Comparison of ENCODE assay signal across 41 cellular contexts in genomic region chr5:17614872-17615605, GRCh38. TPM values are rescaled to one million over a fixed set of nuclear protein-coding genes. Genes with fewer than 3 reads are reported as not detected.
"Had no signal": no experiment of that assay in that cellular context is flagged by ENCODE, and none has a peak within 500 bp of the region (broad histone marks: within the 10 kb centered on the region; RNA-seq: fewer than 3 reads in every experiment).

No MANE protein-coding gene starts in this region.

- H3K9me3 Mint-ChIP-seq: activated B cell treated with CpG ODN at 0.5 μM for 24 hours; activated CD4-positive, alpha-beta T cell treated with anti-CD3 and anti-CD28 coated beads, Interleukin-2, amount 10 ng/mL, durations not matched to agents 24 days and 14 days; activated naive CD4-positive, alpha-beta T cell treated with anti-CD3 and anti-CD28 coated beads, Interleukin-2, amount 50 U/mL, for 24 hours; activated naive CD8-positive, alpha-beta T cell treated with anti-CD3 and anti-CD28 coated beads, Interleukin-2, amount 50 U/mL, for 24 hours had no signal

- H3K9me3 ChIP-seq: body of pancreas, breast epithelium had no signal

- DNase-seq: activated B cell treated with CpG ODN at 0.5 μM for 24 hours; activated CD4-positive, alpha-beta memory T cell treated with anti-CD3 and anti-CD28 coated beads for 36 hours; activated CD4-positive, alpha-beta T cell treated with anti-CD3 and anti-CD28 coated beads for 4 hours; activated CD4-positive, alpha-beta T cell treated with anti-CD3 and anti-CD28 coated beads, Interleukin-2, amount 10 ng/mL, durations not matched to agents 24 days and 14 days; activated CD4-positive, alpha-beta T cell treated with anti-CD3 and anti-CD28 coated beads, Interleukin-2, amount 50 U/mL, for 1 hour; activated CD4-positive, alpha-beta T cell treated with anti-CD3 and anti-CD28 coated beads, Interleukin-2, amount 50 U/mL, for 4 hours; activated CD4-positive, CD25-positive, alpha-beta regulatory T cell treated with anti-CD3 and anti-CD28 coated beads, Interleukin-2, amount 50 U/mL, for 72 hours; activated CD8-positive, alpha-beta memory T cell treated with anti-CD3 and anti-CD28 coated beads, Interleukin-2, amount 50 U/mL, for 4 hours; activated CD8-positive, alpha-beta T cell treated with anti-CD3 and anti-CD28 coated beads for 36 hours; activated effector memory CD4-positive, alpha-beta T cell treated with Interleukin-2 at 50 U/mL for 16 hours; activated gamma-delta T cell; activated naive CD4-positive, alpha-beta T cell treated with anti-CD3 and anti-CD28 coated beads, Interleukin-2, amount 10 ng/mL, durations not matched to agents 7 days and 5 days; activated naive CD4-positive, alpha-beta T cell treated with Interleukin-2 at 50 U/mL for 16 hours; activated naive CD8-positive, alpha-beta T cell treated with anti-CD3 and anti-CD28 coated beads, Interleukin-2, amount 10 ng/mL, durations not matched to agents 7 days and 5 days; activated naive CD8-positive, alpha-beta T cell treated with anti-CD3 and anti-CD28 coated beads, Interleukin-2, amount 50 U/mL, for 24 hours; activated T-cell treated with anti-CD3 and anti-CD28 coated beads for 4 hours; activated T-cell treated with anti-CD3 and anti-CD28 coated beads, Interleukin-2, amount 50 U/mL, for 1 hour; activated T-cell treated with anti-CD3 and anti-CD28 coated beads, Interleukin-2, amount 50 U/mL, for 4 hours; activated T-cell treated with anti-CD3 and anti-CD28 coated beads, Interleukin-2, amount 50 U/mL, for 72 hours; amygdala; anterior cingulate cortex; body of pancreas; brain microvascular endothelial cell; central memory CD4-positive, alpha-beta T cell; T-helper 1 cell; T-helper 2 cell; T-helper 9 cell had no signal

- FAIRE-seq: astrocyte, TTC549 had no signal

- H3K4me1 Mint-ChIP-seq: activated B cell treated with CpG ODN at 0.5 μM for 24 hours; activated CD4-positive, alpha-beta T cell treated with anti-CD3 and anti-CD28 coated beads, Interleukin-2, amount 10 ng/mL, durations not matched to agents 24 days and 14 days; activated naive CD4-positive, alpha-beta T cell treated with anti-CD3 and anti-CD28 coated beads, Interleukin-2, amount 10 ng/mL, durations not matched to agents 7 days and 5 days; activated naive CD4-positive, alpha-beta T cell treated with anti-CD3 and anti-CD28 coated beads, Interleukin-2, amount 50 U/mL, for 24 hours; activated naive CD8-positive, alpha-beta T cell treated with anti-CD3 and anti-CD28 coated beads, Interleukin-2, amount 10 ng/mL, durations not matched to agents 7 days and 5 days; activated naive CD8-positive, alpha-beta T cell treated with anti-CD3 and anti-CD28 coated beads, Interleukin-2, amount 50 U/mL, for 24 hours; activated T-helper 17 cell treated with anti-CD3 and anti-CD28 coated beads, Interleukin-2, amount 50 U/mL, for 72 hours had no signal

- H3K36me3 ChIP-seq: brain microvascular endothelial cell, breast epithelium had no signal

- H3K27me3 ChIP-seq: body of pancreas, brain microvascular endothelial cell, breast epithelium had no signal

- ATAC-seq: activated CD8-positive, alpha-beta T cell treated with anti-CD3 and anti-CD28 coated beads for 36 hours; activated naive CD8-positive, alpha-beta T cell treated with anti-CD3 and anti-CD28 coated beads, Interleukin-2, amount 50 U/mL, for 24 hours; activated T-cell treated with anti-CD3 and anti-CD28 coated beads, Interleukin-2, amount 50 U/mL, for 4 hours; activated T-cell treated with anti-CD3 and anti-CD28 coated beads, Interleukin-2, amount 50 U/mL, for 72 hours; activated T-helper 17 cell treated with anti-CD3 and anti-CD28 coated beads, Interleukin-2, amount 50 U/mL, for 72 hours; body of pancreas had no signal

- H3K4me1 ChIP-seq: body of pancreas, breast epithelium had no signal

- H3K4me3 ChIP-seq: body of pancreas, breast epithelium had no signal

- H3K27ac Mint-ChIP-seq: activated B cell treated with CpG ODN at 0.5 μM for 24 hours; activated CD4-positive, alpha-beta memory T cell treated with anti-CD3 and anti-CD28 coated beads for 36 hours; activated CD4-positive, alpha-beta T cell treated with anti-CD3 and anti-CD28 coated beads, Interleukin-2, amount 10 ng/mL, durations not matched to agents 24 days and 14 days; activated CD8-positive, alpha-beta T cell treated with anti-CD3 and anti-CD28 coated beads for 36 hours; activated naive CD4-positive, alpha-beta T cell treated with anti-CD3 and anti-CD28 coated beads, Interleukin-2, amount 10 ng/mL, durations not matched to agents 7 days and 5 days; activated naive CD4-positive, alpha-beta T cell treated with anti-CD3 and anti-CD28 coated beads, Interleukin-2, amount 50 U/mL, for 24 hours; activated naive CD8-positive, alpha-beta T cell; activated naive CD8-positive, alpha-beta T cell treated with anti-CD3 and anti-CD28 coated beads, Interleukin-2, amount 10 ng/mL, durations not matched to agents 7 days and 5 days; activated naive CD8-positive, alpha-beta T cell treated with anti-CD3 and anti-CD28 coated beads, Interleukin-2, amount 50 U/mL, for 24 hours; activated T-cell treated with anti-CD3 and anti-CD28 coated beads, Interleukin-2, amount 50 U/mL, for 72 hours; activated T-helper 1 cell treated with anti-CD3 and anti-CD28 coated beads, Interleukin-12 subunit alpha, Interleukin-12 subunit beta, Interleukin-2, Interleukin-4 antibody, amounts not matched to agents 30 ng/mL and 10 ng/mL and 1 ng/mL, durations not matched to agents 14 hours and 24 hours and 36 hours; activated T-helper 17 cell treated with anti-CD3 and anti-CD28 coated beads, Interleukin-2, amount 50 U/mL, for 72 hours; T-helper 1 cell treated with Interleukin-12 subunit alpha and Interleukin-12 subunit beta and Interleukin-4 antibody, amounts not matched to agents 30 μg/mL and 1 μg/mL, for 36 hours; T-helper 2 cell treated with Interferon-gamma antibody and Interleukin-4, amounts not matched to agents 5 μg/mL and 100 μg/mL, for 36 hours had no signal

- H3K4me3 Mint-ChIP-seq: activated B cell treated with CpG ODN at 0.5 μM for 24 hours; activated CD4-positive, alpha-beta memory T cell treated with anti-CD3 and anti-CD28 coated beads for 36 hours; activated CD4-positive, alpha-beta T cell treated with anti-CD3 and anti-CD28 coated beads, Interleukin-2, amount 10 ng/mL, durations not matched to agents 24 days and 14 days; activated CD8-positive, alpha-beta T cell treated with anti-CD3 and anti-CD28 coated beads for 36 hours; activated naive CD4-positive, alpha-beta T cell treated with anti-CD3 and anti-CD28 coated beads, Interleukin-2, amount 10 ng/mL, durations not matched to agents 7 days and 5 days; activated naive CD4-positive, alpha-beta T cell treated with anti-CD3 and anti-CD28 coated beads, Interleukin-2, amount 50 U/mL, for 24 hours; activated naive CD8-positive, alpha-beta T cell; activated naive CD8-positive, alpha-beta T cell treated with anti-CD3 and anti-CD28 coated beads, Interleukin-2, amount 10 ng/mL, durations not matched to agents 7 days and 5 days; activated naive CD8-positive, alpha-beta T cell treated with anti-CD3 and anti-CD28 coated beads, Interleukin-2, amount 50 U/mL, for 24 hours; activated T-cell treated with anti-CD3 and anti-CD28 coated beads, Interleukin-2, amount 50 U/mL, for 4 hours; activated T-cell treated with anti-CD3 and anti-CD28 coated beads, Interleukin-2, amount 50 U/mL, for 72 hours; activated T-helper 1 cell treated with anti-CD3 and anti-CD28 coated beads, Interleukin-12 subunit alpha, Interleukin-12 subunit beta, Interleukin-2, Interleukin-4 antibody, amounts not matched to agents 30 ng/mL and 10 ng/mL and 1 ng/mL, durations not matched to agents 14 hours and 24 hours and 36 hours; activated T-helper 17 cell treated with anti-CD3 and anti-CD28 coated beads, Interleukin-2, amount 50 U/mL, for 72 hours; T-helper 1 cell treated with Interleukin-12 subunit alpha and Interleukin-12 subunit beta and Interleukin-4 antibody, amounts not matched to agents 30 μg/mL and 1 μg/mL, for 36 hours; T-helper 2 cell treated with Interferon-gamma antibody and Interleukin-4, amounts not matched to agents 5 μg/mL and 100 μg/mL, for 36 hours had no signal

- H3K27me3 Mint-ChIP-seq: activated B cell treated with CpG ODN at 0.5 μM for 24 hours; activated CD4-positive, alpha-beta memory T cell treated with anti-CD3 and anti-CD28 coated beads for 36 hours; activated CD4-positive, alpha-beta T cell treated with anti-CD3 and anti-CD28 coated beads, Interleukin-2, amount 10 ng/mL, durations not matched to agents 24 days and 14 days; activated CD8-positive, alpha-beta T cell treated with anti-CD3 and anti-CD28 coated beads for 36 hours; activated naive CD4-positive, alpha-beta T cell treated with anti-CD3 and anti-CD28 coated beads, Interleukin-2, amount 10 ng/mL, durations not matched to agents 7 days and 5 days; activated naive CD4-positive, alpha-beta T cell treated with anti-CD3 and anti-CD28 coated beads, Interleukin-2, amount 50 U/mL, for 24 hours; activated naive CD8-positive, alpha-beta T cell; activated naive CD8-positive, alpha-beta T cell treated with anti-CD3 and anti-CD28 coated beads, Interleukin-2, amount 10 ng/mL, durations not matched to agents 7 days and 5 days; activated naive CD8-positive, alpha-beta T cell treated with anti-CD3 and anti-CD28 coated beads, Interleukin-2, amount 50 U/mL, for 24 hours; activated T-helper 17 cell treated with anti-CD3 and anti-CD28 coated beads, Interleukin-2, amount 50 U/mL, for 72 hours had no signal

- H3K27ac ChIP-seq: body of pancreas, brain microvascular endothelial cell, breast epithelium, VCaP had no signal

- H3K36me3 Mint-ChIP-seq: activated CD4-positive, alpha-beta memory T cell treated with anti-CD3 and anti-CD28 coated beads for 36 hours; activated naive CD4-positive, alpha-beta T cell treated with anti-CD3 and anti-CD28 coated beads, Interleukin-2, amount 10 ng/mL, durations not matched to agents 7 days and 5 days; activated naive CD4-positive, alpha-beta T cell treated with anti-CD3 and anti-CD28 coated beads, Interleukin-2, amount 50 U/mL, for 24 hours; activated naive CD8-positive, alpha-beta T cell; activated naive CD8-positive, alpha-beta T cell treated with anti-CD3 and anti-CD28 coated beads, Interleukin-2, amount 10 ng/mL, durations not matched to agents 7 days and 5 days had no signal

RNA-seq across cellular contexts. Expression of gene TAF11L12, which starts 4.8 kb away (rescaled TPM):
- total RNA-seq: activated B cell treated with CpG ODN at 0.5 μM for 24 hours; activated CD4-positive, alpha-beta memory T cell treated with anti-CD3 and anti-CD28 coated beads for 36 hours; activated CD4-positive, alpha-beta T cell treated with anti-CD3 and anti-CD28 coated beads, Interleukin-2, amount 10 ng/mL, durations not matched to agents 24 days and 14 days; activated CD8-positive, alpha-beta memory T cell treated with anti-CD3 and anti-CD28 coated beads for 36 hours; activated CD8-positive, alpha-beta T cell treated with anti-CD3 and anti-CD28 coated beads for 36 hours; activated naive CD8-positive, alpha-beta T cell treated with anti-CD3 and anti-CD28 coated beads, Interleukin-2, amount 10 ng/mL, durations not matched to agents 7 days and 5 days; activated T-cell treated with anti-CD3 and anti-CD28 coated beads, Interleukin-2, amount 50 U/mL, for 4 hours; activated T-cell treated with anti-CD3 and anti-CD28 coated beads, Interleukin-2, amount 50 U/mL, for 72 hours; activated T-helper 1 cell treated with anti-CD3 and anti-CD28 coated beads, Interleukin-12 subunit alpha, Interleukin-12 subunit beta, Interleukin-2, Interleukin-4 antibody, amounts not matched to agents 30 ng/mL and 10 ng/mL and 1 ng/mL, durations not matched to agents 14 hours and 24 hours and 36 hours; activated T-helper 17 cell treated with anti-CD3 and anti-CD28 coated beads, Interleukin-2, amount 50 U/mL, for 72 hours; body of pancreas; breast epithelium; cardiac septum; cerebellum had no signal
- polyA plus RNA-seq: adipose tissue had no signal

RNA-seq across cellular contexts. Expression of gene TAF11L11, which starts 11.1 kb away (rescaled TPM):
- total RNA-seq: activated B cell treated with CpG ODN at 0.5 μM for 24 hours; activated CD4-positive, alpha-beta memory T cell treated with anti-CD3 and anti-CD28 coated beads for 36 hours; activated CD4-positive, alpha-beta T cell treated with anti-CD3 and anti-CD28 coated beads, Interleukin-2, amount 10 ng/mL, durations not matched to agents 24 days and 14 days; activated CD8-positive, alpha-beta memory T cell treated with anti-CD3 and anti-CD28 coated beads for 36 hours; activated CD8-positive, alpha-beta T cell treated with anti-CD3 and anti-CD28 coated beads for 36 hours; activated naive CD8-positive, alpha-beta T cell treated with anti-CD3 and anti-CD28 coated beads, Interleukin-2, amount 10 ng/mL, durations not matched to agents 7 days and 5 days; activated T-cell treated with anti-CD3 and anti-CD28 coated beads, Interleukin-2, amount 50 U/mL, for 4 hours; activated T-cell treated with anti-CD3 and anti-CD28 coated beads, Interleukin-2, amount 50 U/mL, for 72 hours; activated T-helper 1 cell treated with anti-CD3 and anti-CD28 coated beads, Interleukin-12 subunit alpha, Interleukin-12 subunit beta, Interleukin-2, Interleukin-4 antibody, amounts not matched to agents 30 ng/mL and 10 ng/mL and 1 ng/mL, durations not matched to agents 14 hours and 24 hours and 36 hours; activated T-helper 17 cell treated with anti-CD3 and anti-CD28 coated beads, Interleukin-2, amount 50 U/mL, for 72 hours; body of pancreas; breast epithelium; cardiac septum; cerebellum had no signal
- polyA plus RNA-seq: adipose tissue had no signal

RNA-seq across cellular contexts. Expression of gene TAF11L13, which starts 16.8 kb away (rescaled TPM):
- total RNA-seq: activated B cell treated with CpG ODN at 0.5 μM for 24 hours; activated CD4-positive, alpha-beta memory T cell treated with anti-CD3 and anti-CD28 coated beads for 36 hours; activated CD4-positive, alpha-beta T cell treated with anti-CD3 and anti-CD28 coated beads, Interleukin-2, amount 10 ng/mL, durations not matched to agents 24 days and 14 days; activated CD8-positive, alpha-beta memory T cell treated with anti-CD3 and anti-CD28 coated beads for 36 hours; activated CD8-positive, alpha-beta T cell treated with anti-CD3 and anti-CD28 coated beads for 36 hours; activated naive CD8-positive, alpha-beta T cell treated with anti-CD3 and anti-CD28 coated beads, Interleukin-2, amount 10 ng/mL, durations not matched to agents 7 days and 5 days; activated T-cell treated with anti-CD3 and anti-CD28 coated beads, Interleukin-2, amount 50 U/mL, for 4 hours; activated T-cell treated with anti-CD3 and anti-CD28 coated beads, Interleukin-2, amount 50 U/mL, for 72 hours; activated T-helper 1 cell treated with anti-CD3 and anti-CD28 coated beads, Interleukin-12 subunit alpha, Interleukin-12 subunit beta, Interleukin-2, Interleukin-4 antibody, amounts not matched to agents 30 ng/mL and 10 ng/mL and 1 ng/mL, durations not matched to agents 14 hours and 24 hours and 36 hours; activated T-helper 17 cell treated with anti-CD3 and anti-CD28 coated beads, Interleukin-2, amount 50 U/mL, for 72 hours; astrocyte; body of pancreas; breast epithelium; cardiac septum; cerebellum had no signal
- polyA plus RNA-seq: adipose tissue had no signal

RNA-seq across cellular contexts. Expression of gene TAF11L10, which starts 17.4 kb away (rescaled TPM):
- total RNA-seq: activated B cell treated with CpG ODN at 0.5 μM for 24 hours; activated CD4-positive, alpha-beta memory T cell treated with anti-CD3 and anti-CD28 coated beads for 36 hours; activated CD4-positive, alpha-beta T cell treated with anti-CD3 and anti-CD28 coated beads, Interleukin-2, amount 10 ng/mL, durations not matched to agents 24 days and 14 days; activated CD8-positive, alpha-beta memory T cell treated with anti-CD3 and anti-CD28 coated beads for 36 hours; activated CD8-positive, alpha-beta T cell treated with anti-CD3 and anti-CD28 coated beads for 36 hours; activated naive CD8-positive, alpha-beta T cell treated with anti-CD3 and anti-CD28 coated beads, Interleukin-2, amount 10 ng/mL, durations not matched to agents 7 days and 5 days; activated T-cell treated with anti-CD3 and anti-CD28 coated beads, Interleukin-2, amount 50 U/mL, for 4 hours; activated T-cell treated with anti-CD3 and anti-CD28 coated beads, Interleukin-2, amount 50 U/mL, for 72 hours; activated T-helper 1 cell treated with anti-CD3 and anti-CD28 coated beads, Interleukin-12 subunit alpha, Interleukin-12 subunit beta, Interleukin-2, Interleukin-4 antibody, amounts not matched to agents 30 ng/mL and 10 ng/mL and 1 ng/mL, durations not matched to agents 14 hours and 24 hours and 36 hours; activated T-helper 17 cell treated with anti-CD3 and anti-CD28 coated beads, Interleukin-2, amount 50 U/mL, for 72 hours; astrocyte; body of pancreas; breast epithelium; cardiac septum; cerebellum had no signal
- polyA plus RNA-seq: adipose tissue had no signal

RNA-seq across cellular contexts. Expression of gene TAF11L14, which starts 19.2 kb away (rescaled TPM):
- total RNA-seq: activated B cell treated with CpG ODN at 0.5 μM for 24 hours; activated CD4-positive, alpha-beta memory T cell treated with anti-CD3 and anti-CD28 coated beads for 36 hours; activated CD4-positive, alpha-beta T cell treated with anti-CD3 and anti-CD28 coated beads, Interleukin-2, amount 10 ng/mL, durations not matched to agents 24 days and 14 days; activated CD8-positive, alpha-beta memory T cell treated with anti-CD3 and anti-CD28 coated beads for 36 hours; activated CD8-positive, alpha-beta T cell treated with anti-CD3 and anti-CD28 coated beads for 36 hours; activated naive CD8-positive, alpha-beta T cell treated with anti-CD3 and anti-CD28 coated beads, Interleukin-2, amount 10 ng/mL, durations not matched to agents 7 days and 5 days; activated T-cell treated with anti-CD3 and anti-CD28 coated beads, Interleukin-2, amount 50 U/mL, for 4 hours; activated T-cell treated with anti-CD3 and anti-CD28 coated beads, Interleukin-2, amount 50 U/mL, for 72 hours; activated T-helper 1 cell treated with anti-CD3 and anti-CD28 coated beads, Interleukin-12 subunit alpha, Interleukin-12 subunit beta, Interleukin-2, Interleukin-4 antibody, amounts not matched to agents 30 ng/mL and 10 ng/mL and 1 ng/mL, durations not matched to agents 14 hours and 24 hours and 36 hours; activated T-helper 17 cell treated with anti-CD3 and anti-CD28 coated beads, Interleukin-2, amount 50 U/mL, for 72 hours; body of pancreas; breast epithelium; cardiac septum; cerebellum had no signal
- polyA plus RNA-seq: adipose tissue had no signal
